Comparison of ENCODE assay signal across 16 cellular contexts in genomic region chr6:56490994-56491393, GRCh38.
DNase-seq lines count a peak whose midpoint lies in the region; TF ChIP-seq lines count a peak whose summit lies in the region.
"Had no signal": no experiment of that assay in that cellular context is flagged by ENCODE, and none has a peak within 500 bp of the region (broad histone marks: within the 10 kb centered on the region; RNA-seq: fewer than 3 reads in every experiment).

No MANE protein-coding gene starts in this region.

- DNase-seq in ELR (ENCODE audit: low read depth) (peak; percentile 68), RPMI7951 (ENCODE audit: low read depth) (peak; percentile 14), fibroblast of mammary gland (ENCODE audit: low read depth) (peak; percentile 77), NAMALWA (ENCODE audit: low spot score) (no peak), COLO829 (ENCODE audit: low spot score) (no peak)
- DNase-seq in central memory CD4-positive, alpha-beta T cell = no peak
- DNase-seq in NK-92 treated with Interleukin-12 subunit alpha and Interleukin-12 subunit beta, amount 100 ng/mL, for 24 hours (lab: John Stamatoyannopoulos, UW) = no peak
- DNase-seq: activated naive CD4-positive, alpha-beta T cell treated with anti-CD3 and anti-CD28 coated beads for 36 hours; immature natural killer cell; NCI-H146; NCI-H524 treated with DMSO at 0.1 percent for 48 hours; retina; stimulated activated CD4-positive, alpha-beta T cell treated with anti-CD3 and anti-CD28 coated beads, Interleukin-4, amount 100 ng/mL, for 1 hour had no signal

- H3K27ac ChIP-seq in rectal smooth muscle tissue (ENCODE audit: low read depth, low read length) = peak overlapping the region; percentile 3
- H3K27ac ChIP-seq: C4-2B, SJSA1 had no signal

- H3K9ac ChIP-seq in rectal smooth muscle tissue (ENCODE audit: low read length) = no peak overlapping the region

- H3K36me3 ChIP-seq in rectal smooth muscle tissue (ENCODE audit: control insufficient read depth, insufficient read depth, low read length) = peaks cover 15% of the 10 kb centered on the region

- no peak for TF ChIP-seq CTCF in fibroblast of mammary gland (conservative IDR thresholded peaks at IDR 0.05; ENCODE audit: control insufficient read depth, insufficient read depth, low read depth, low read length)

- H3K4me3 ChIP-seq in fibroblast of mammary gland (ENCODE audit: control insufficient read depth, low read depth, low read length) (no peak overlapping the region), rectal smooth muscle tissue (ENCODE audit: low read length) (no peak overlapping the region)
- H3K4me3 ChIP-seq: SJSA1 had no signal

- peaks cover 19% of the 10 kb centered on the region for H3K4me1 ChIP-seq in rectal smooth muscle tissue (ENCODE audit: control insufficient read depth, insufficient read depth, low read length)

- H3K27me3 ChIP-seq in rectal smooth muscle tissue (ENCODE audit: control insufficient read depth, insufficient read depth, low read length) = no peaks in the 10 kb centered on the region
- H3K27me3 ChIP-seq: SJSA1 had no signal

Comparison
In these comparisons a context has a peak if more than half of its experiments do, and no peak if none do; other contexts are left out.
1. DNase-seq: peak in ELR (single experiment), RPMI7951 (single experiment) and fibroblast of mammary gland (single experiment); none in central memory CD4-positive, alpha-beta T cell (single experiment), NAMALWA (single experiment), COLO829 (single experiment) and NK-92 treated with Interleukin-12 subunit alpha and Interleukin-12 subunit beta, amount 100 ng/mL, for 24 hours (single experiment).